Comparison of ENCODE assay signal across 8 cellular contexts in genomic region chr1:109426278-109427170, GRCh38. TPM values are rescaled to one million over a fixed set of nuclear protein-coding genes. Genes with fewer than 3 reads are reported as not detected.
DNase-seq lines count a peak whose midpoint lies in the region; ATAC-seq and TF ChIP-seq lines count a peak whose summit lies in the region.

TSS of gene PSMA5 (minus strand) at chr1:109426448. CDS start at chr1:109426330, 118 bp downstream.

- TF ChIP-seq CTCF in PC-3 (conservative IDR thresholded peaks at IDR 0.05; ENCODE audit: low read depth, low read length) (no peak), mucosa of descending colon (IDR thresholded peaks at IDR 0.05) (peak; percentile 15)

- H3K4me3 ChIP-seq in PC-3 (ENCODE audit: low read length) (peak within 1 kb of the TSS; percentile 97), mucosa of descending colon (peak within 1 kb of the TSS; percentile 81)

- H3K27ac ChIP-seq in PC-3 (ENCODE audit: low read length) = peak within 1 kb of the TSS; percentile 88
- H3K27ac ChIP-seq in epithelial cell of prostate = peak within 1 kb of the TSS; percentile 88

- H2AFZ ChIP-seq in PC-3 (ENCODE audit: low read length) = peak within 1 kb of the TSS; percentile 82

- TSS peak; percentile 73 for BruUV-seq in PC-3 (replicated peaks; lab: Mats Ljungman, UMichigan)

- no peak for TF ChIP-seq RAD21 in Ishikawa (IDR thresholded peaks at IDR 0.05; ENCODE audit: low read depth)

- H3K9me2 ChIP-seq in PC-3 (replicated peaks; ENCODE audit: low read length) = no peaks in the 10 kb centered on the region

- ATAC-seq in GM21576 (IDR thresholded peaks at IDR 0.05; ENCODE audit: unreplicated experiment) = peak; percentile 96
- peak; percentile 97 for ATAC-seq in PC-3
- ATAC-seq in mucosa of descending colon = peak; percentile 98

- no peaks in the 10 kb centered on the region for H3F3A ChIP-seq in PC-3 (ENCODE audit: low read length, unreplicated experiment)

- H4K20me1 ChIP-seq in PC-3 (ENCODE audit: low read length) = peaks cover 27% of the 10 kb centered on the region

- TF ChIP-seq EP300 in Ishikawa (IDR thresholded peaks at IDR 0.05; ENCODE audit: borderline replicate concordance) = no peak

- DNase-seq in DMS114 treated with DMSO at 0.1 percent for 48 hours (lab: John Stamatoyannopoulos, UW; ENCODE audit: unreplicated experiment) (peak; percentile 99), PC-3 (peak; percentile 99), activated T-cell treated with anti-CD3 and anti-CD28 coated beads for 48 hours (ENCODE audit: low read depth) (peak; percentile 90), epithelial cell of prostate (ENCODE audit: low read depth, low spot score) (peak; percentile 99), mucosa of descending colon (peak; percentile 94 to 98 (median 97))
- DNase-seq in stimulated activated CD8-positive, alpha-beta memory T cell treated with anti-CD3 and anti-CD28 coated beads, Interleukin-4, amount 100 ng/mL, for 24 hours (ENCODE audit: low read depth) = peak; percentile 90

- POLR2A ChIA-PET in PC-3 (lab: Charles Lee; ENCODE audit: unreplicated experiment) = no interaction called here

- peak within 1 kb of the TSS; percentile 82 for H3K4me2 ChIP-seq in PC-3 (ENCODE audit: low read length)

- H3K4me1 ChIP-seq in PC-3 (ENCODE audit: insufficient read depth, low read length) = peaks cover 23% of the 10 kb centered on the region
- peaks cover 21% of the 10 kb centered on the region for H3K4me1 ChIP-seq in mucosa of descending colon (ENCODE audit: low read depth)

- CTCF ChIA-PET in PC-3 (lab: Charles Lee) = interaction anchor here (0.7 to 0.8 kb wide), 2 partner anchors 67 to 107 kb away, joined by 3 read pairs; partner anchors contain the start of gene CYB561D1

- no peaks in the 10 kb centered on the region for H3K27me3 ChIP-seq in PC-3 (ENCODE audit: low read length)

- peak within 1 kb of the TSS; percentile 93 for H3K9ac ChIP-seq in PC-3 (ENCODE audit: low read length)

- H3K9me3 ChIP-seq in PC-3 (ENCODE audit: low read length) (no peaks in the 10 kb centered on the region), mucosa of descending colon (no peaks in the 10 kb centered on the region)

- H3K79me2 ChIP-seq in PC-3 (ENCODE audit: low read length) = peaks cover 59% of the 10 kb centered on the region

- H3K36me3 ChIP-seq in PC-3 (ENCODE audit: low read depth, low read length) (peaks cover 8% of the 10 kb centered on the region; the same call in 1 of the 2 replicates), mucosa of descending colon (ENCODE audit: low read depth) (no peaks in the 10 kb centered on the region)

- intact Hi-C loops in PC-3 (cut with micrococcal nuclease) (loop anchor here (1.0 to 5.0 kb wide), 2 partner anchors 14 to 56 kb away; partner anchors contain the start of gene ATXN7L2), mucosa of descending colon (cut with DNase I, micrococcal nuclease) (no loop called here)

TF ChIP-seq in Ishikawa, 13 proteins besides CTCF, POLR2A, EP300 and RAD21:
- no peak; the same call in none of the 2 replicates for TF ChIP-seq CREB1 (IDR thresholded peaks at IDR 0.05; ENCODE audit: low read depth)
- TF ChIP-seq EGR1 (IDR thresholded peaks at IDR 0.05) = no peak
- no peak for TF ChIP-seq ZBTB7A (IDR thresholded peaks at IDR 0.05; ENCODE audit: low read depth)
- TF ChIP-seq TCF12 (IDR thresholded peaks at IDR 0.05; ENCODE audit: low read depth) = no peak
- no peak for TF ChIP-seq CEBPB (IDR thresholded peaks at IDR 0.05)
- TF ChIP-seq, protein P1, sequence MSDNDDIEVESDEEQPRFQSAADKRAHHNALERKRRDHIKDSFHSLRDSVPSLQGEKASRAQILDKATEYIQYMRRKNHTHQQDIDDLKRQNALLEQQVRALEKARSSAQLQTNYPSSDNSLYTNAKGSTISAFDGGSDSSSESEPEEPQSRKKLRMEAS (IDR thresholded peaks at IDR 0.05) = peak; percentile 69
- peak; percentile 85 for TF ChIP-seq TAF1 (IDR thresholded peaks at IDR 0.05; ENCODE audit: low read depth)
- no peak for TF ChIP-seq FOXM1 (IDR thresholded peaks at IDR 0.05; ENCODE audit: borderline replicate concordance, low read depth)
- no peak for TF ChIP-seq TEAD4 (IDR thresholded peaks at IDR 0.05)
- no peak for TF ChIP-seq REST (IDR thresholded peaks at IDR 0.05; ENCODE audit: low read depth)
- no peak for TF ChIP-seq NFIC (IDR thresholded peaks at IDR 0.05)
- TF ChIP-seq YY1 (IDR thresholded peaks at IDR 0.05; ENCODE audit: low read depth) = 0 out of 2 replicates have a peak, but pooled peaks have one; percentile 36
- peak; percentile 76 for TF ChIP-seq USF1 (IDR thresholded peaks at IDR 0.05)
TF ChIP-seq in Ishikawa: peak in this region for 4.

RNA-seq across cellular contexts. Expression of gene PSMA5, which starts in this region (rescaled TPM):
- 84.1 and 86.9 TPM in 2 replicates for total RNA-seq in PC-3 (2014; rRNA removed)
- 100 to 1,000 TPM in 1 of 3 donors, 10 to 100 TPM in 2; 67.9 to 103 (median 71.0) TPM for total RNA-seq in mucosa of descending colon

Comparison
In these comparisons a context has a peak if more than half of its experiments do, and no peak if none do; other contexts are left out.
1. Peak in every context shown above with its lines: DNase-seq, ATAC-seq, H3K4me3 ChIP-seq and H3K27ac ChIP-seq.